ENCODE assay signal across 20 cellular contexts in the genomic region with DNA sequence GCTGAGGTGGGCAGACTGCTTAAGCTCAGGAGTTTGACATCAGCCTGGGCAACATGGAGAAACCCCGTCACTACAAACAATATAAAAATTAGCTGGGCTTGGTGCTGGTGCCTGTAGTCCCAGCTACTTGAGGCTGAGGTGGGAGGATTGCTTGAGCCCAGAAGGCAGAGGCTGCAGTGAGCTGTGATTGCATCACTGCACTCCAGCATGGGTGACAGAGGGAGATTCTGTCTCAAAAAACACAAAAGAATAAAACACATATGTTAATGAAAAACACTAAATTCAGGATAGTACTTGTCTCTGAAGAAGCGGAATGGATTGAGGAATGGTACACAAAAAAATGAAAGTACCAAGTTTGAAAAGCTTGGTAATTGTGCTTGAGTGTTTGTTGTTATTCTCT.
"Had no signal": no experiment of that assay in that cellular context is flagged by ENCODE, and none has a peak within 500 bp of the region (broad histone marks: within the 10 kb centered on the region; RNA-seq: fewer than 3 reads in every experiment).

No MANE protein-coding gene starts in this region.

- ATAC-seq: Panc1, PC-3 had no signal

- H3K27ac ChIP-seq: KMS-11, RWPE1 had no signal

- H3K4me2 ChIP-seq: KMS-11, SK-N-SH had no signal

- H3K9ac ChIP-seq: KMS-11, SK-N-SH had no signal

- H3K9me3 ChIP-seq: SK-N-SH had no signal

- DNase-seq: Kasumi-1, MM.1S, NCI-H1092 treated with DMSO at 0.1 percent for 48 hours, NCI-H1436, NCI-H187, NCI-H2029, NCI-H2081 treated with DMSO at 0.1 percent for 48 hours, NCI-H2171, NCI-H226, NCI-H446, NCI-H510A, NCI-H524 treated with DMSO at 0.1 percent for 48 hours, NCI-H69, NCI-H774, PC-3, SHP77, SK-N-SH had no signal
